ENCODE assay signal across 8 cellular contexts in genomic region chr7:47945261-47946015, GRCh38. TPM values are rescaled to one million over a fixed set of nuclear protein-coding genes. Genes with fewer than 3 reads are reported as not detected.
DNase-seq lines count a peak whose midpoint lies in the region; ATAC-seq and TF ChIP-seq lines count a peak whose summit lies in the region.

No MANE protein-coding gene starts in this region.

- TF ChIP-seq RAD21 in IMR-90 (IDR thresholded peaks at IDR 0.05; ENCODE audit: low read length): peak; percentile 72

- CTCF ChIA-PET in AG04450 (lab: Charles Lee): interaction anchor here (0.6 to 6.7 kb wide), 49 partner anchors 8 to 681 kb away, joined by 3 to 76 read pairs (median 5); no protein-coding TSS in a partner anchor
- CTCF ChIA-PET in IMR-90 (lab: Yijun Ruan, JAX): interaction anchor here (0.5 to 2.8 kb wide), 17 partner anchors 9 to 212 kb away, joined by 3 to 13 read pairs (median 5); no protein-coding TSS in a partner anchor
- CTCF ChIA-PET in activated naive CD4-positive, alpha-beta T cell treated with anti-CD3 and anti-CD28 coated beads for 36 hours (lab: Charles Lee): interaction anchor here (0.6 to 3.3 kb wide), 24 partner anchors 8 to 352 kb away, joined by 3 to 45 read pairs (median 5); no protein-coding TSS in a partner anchor

- H2AFZ ChIP-seq in IMR-90 (replicated peaks; ENCODE audit: low read length, poor library complexity): no peak overlapping the region

- no peak overlapping the region for H3K18ac ChIP-seq in IMR-90 (ENCODE audit: low read depth, low read length)

- H3K79me1 ChIP-seq in IMR-90 (ENCODE audit: low read depth in 1 of 2, low read length in 2 of 2): peaks cover 0 to 2% of the 10 kb centered on the region in 2 experiments; a peak in 1 of 4 replicates

- TF ChIP-seq CTCF in AG04450 (IDR thresholded peaks at IDR 0.05; ENCODE audit: low read depth, low read length): peak; percentile 75
- peak; percentile 82 for TF ChIP-seq CTCF in IMR-90 (conservative IDR thresholded peaks at IDR 0.05; ENCODE audit: low read depth, low read length)
- TF ChIP-seq CTCF in cardiac muscle cell (IDR thresholded peaks at IDR 0.05; ENCODE audit: low read depth, low read length): peak; percentile 79
- peak; percentile 77 for TF ChIP-seq CTCF in retinal pigment epithelial cell (conservative IDR thresholded peaks at IDR 0.05; ENCODE audit: low read depth, low read length)

- ATAC-seq in GM18498 (IDR thresholded peaks at IDR 0.05; ENCODE audit: unreplicated experiment): peak; percentile 62
- peak; percentile 22; the same call in 1 of the 2 replicates for ATAC-seq in IMR-90 (ENCODE audit: low read depth)
- ATAC-seq in GM19397 (IDR thresholded peaks at IDR 0.05; ENCODE audit: unreplicated experiment): no peak

- in situ Hi-C loops in IMR-90 (cut with MboI; ENCODE audit: low sequenced_read_pairs): loop anchor here (10.0 kb wide), 2 partner anchors 511 to 681 kb away; no protein-coding TSS in a partner anchor

- peaks cover 14% of the 10 kb centered on the region for H3K4me1 ChIP-seq in IMR-90 (ENCODE audit: control insufficient read depth, insufficient read depth, low read length)
- H3K4me1 ChIP-seq in cardiac muscle cell (ENCODE audit: low read depth): peaks cover 8% of the 10 kb centered on the region

- no peak overlapping the region for H3K9ac ChIP-seq in IMR-90 (ENCODE audit: low read depth, low read length)

- no TSS peak for BruUV-seq in IMR-90 (replicated peaks; lab: Mats Ljungman, UMichigan)

- no peak overlapping the region for H2BK20ac ChIP-seq in IMR-90 (ENCODE audit: low read depth, low read length)

- H2AK9ac ChIP-seq in IMR-90 (replicated peaks; ENCODE audit: low read depth, low read length, poor library complexity): no peak overlapping the region

- WGBS in IMR-90 (ENCODE audit: extremely low coverage in 2 of 2, insufficient read length in 1 of 2), 2 experiments: no CpG with 5 or more reads among the region's 8 CpGs

- no peak overlapping the region for H3K14ac ChIP-seq in IMR-90 (replicated peaks; ENCODE audit: low read depth, low read length)

- no peaks in the 10 kb centered on the region for H3K27me3 ChIP-seq in AG04450 (ENCODE audit: control insufficient read depth, insufficient read depth, low read length)
- no peaks in the 10 kb centered on the region for H3K27me3 ChIP-seq in IMR-90 (ENCODE audit: control insufficient read depth, insufficient read depth, low read length)
- no peaks in the 10 kb centered on the region for H3K27me3 ChIP-seq in cardiac muscle cell

- no peaks in the 10 kb centered on the region for H3K4me1 Mint-ChIP-seq in activated naive CD4-positive, alpha-beta T cell treated with anti-CD3 and anti-CD28 coated beads for 36 hours (ENCODE audit: low read depth)

- no peak overlapping the region for H2BK5ac ChIP-seq in IMR-90 (ENCODE audit: low read depth, low read length, poor library complexity, severe bottlenecking)

- no peak overlapping the region for H4K5ac ChIP-seq in IMR-90 (ENCODE audit: low read depth, low read length)

- H3K36me3 ChIP-seq in IMR-90 (ENCODE audit: control insufficient read depth, insufficient read depth, low read length) (no peaks in the 10 kb centered on the region), cardiac muscle cell (no peaks in the 10 kb centered on the region)

- POLR2A ChIA-PET in AG04450 (lab: Yijun Ruan, JAX) (no interaction called here), IMR-90 (lab: Charles Lee; ENCODE audit: unreplicated experiment) (no interaction called here)

- no peak overlapping the region for H2BK15ac ChIP-seq in IMR-90 (ENCODE audit: low read depth, low read length)

- H3K4ac ChIP-seq in IMR-90 (ENCODE audit: low read depth, low read length): no peak overlapping the region

- H2BK120ac ChIP-seq in IMR-90 (ENCODE audit: low read depth, low read length): no peak overlapping the region

- intact Hi-C loops in IMR-90 (cut with micrococcal nuclease): loop anchor here (1.0 to 10.0 kb wide), 5 partner anchors 23 to 681 kb away; partner anchors contain the start of gene TNS3
- intact Hi-C loops in activated naive CD4-positive, alpha-beta T cell treated with anti-CD3 and anti-CD28 coated beads for 36 hours (cut with micrococcal nuclease): loop anchor here (1.0 to 10.0 kb wide), 5 partner anchors 23 to 349 kb away; no protein-coding TSS in a partner anchor

- DNase-seq in AG04450 (ENCODE audit: low read depth, low spot score): no peak
- peak; percentile 62 for DNase-seq in IMR-90
- peak; percentile 68 for DNase-seq in SK-N-DZ (ENCODE audit: low spot score)
- peak; percentile 88 for DNase-seq in activated naive CD4-positive, alpha-beta T cell treated with anti-CD3 and anti-CD28 coated beads for 36 hours
- peak; percentile 75 to 83 for DNase-seq in cardiac muscle cell (ENCODE audit: low read depth in 1 of 2, low spot score in 1 of 2)
- DNase-seq in retinal pigment epithelial cell (ENCODE audit: low read depth): peak; percentile 9

- dilution Hi-C loops in IMR-90 (cut with HindIII; ENCODE audit: low sequenced_read_pairs, unreplicated experiment): no loop called here

- peaks cover 17% of the 10 kb centered on the region for H3K9me1 ChIP-seq in IMR-90 (ENCODE audit: insufficient read depth, low read length)

- H3K4me3 ChIP-seq in AG04450 (ENCODE audit: low read depth, low read length) (no peak overlapping the region), IMR-90 (ENCODE audit: insufficient read depth, low read depth, low read length) (no peak overlapping the region), cardiac muscle cell (no peak overlapping the region), retinal pigment epithelial cell (ENCODE audit: low read length) (no peak overlapping the region)

- H3K27ac Mint-ChIP-seq in activated naive CD4-positive, alpha-beta T cell treated with anti-CD3 and anti-CD28 coated beads for 36 hours: no peak overlapping the region

- H4K20me1 ChIP-seq in IMR-90 (ENCODE audit: insufficient read depth, low read length): no peaks in the 10 kb centered on the region

- no peak overlapping the region for H3K4me3 Mint-ChIP-seq in activated naive CD4-positive, alpha-beta T cell treated with anti-CD3 and anti-CD28 coated beads for 36 hours

- no peaks in the 10 kb centered on the region for H3K27me3 Mint-ChIP-seq in activated naive CD4-positive, alpha-beta T cell treated with anti-CD3 and anti-CD28 coated beads for 36 hours (ENCODE audit: low read depth)

- H4K91ac ChIP-seq in IMR-90 (ENCODE audit: insufficient read depth, low read depth, low read length): no peak overlapping the region; the same call in 1 of the 2 replicates

- no peak overlapping the region; the same call in 1 of the 2 replicates for H2AK5ac ChIP-seq in IMR-90 (ENCODE audit: low read depth, low read length)

- no peak overlapping the region for H4K8ac ChIP-seq in IMR-90 (ENCODE audit: low read depth in 2 of 2, low read length in 2 of 2)

- H3K9me3 Mint-ChIP-seq in activated naive CD4-positive, alpha-beta T cell treated with anti-CD3 and anti-CD28 coated beads for 36 hours: no peaks in the 10 kb centered on the region

- H3K27ac ChIP-seq in AG04450 (ENCODE audit: low read depth, low read length) (no peak overlapping the region), IMR-90 (ENCODE audit: insufficient read depth, low read length) (no peak overlapping the region), cardiac muscle cell (no peak overlapping the region)

- H3K9me3 ChIP-seq in AG04450 (ENCODE audit: control insufficient read depth, insufficient read depth, low read length) (no peaks in the 10 kb centered on the region), IMR-90 (ENCODE audit: control insufficient read depth, insufficient read depth, low read length) (no peaks in the 10 kb centered on the region), cardiac muscle cell (ENCODE audit: low read depth) (no peaks in the 10 kb centered on the region)

- no peaks in the 10 kb centered on the region for H3K36me3 Mint-ChIP-seq in activated naive CD4-positive, alpha-beta T cell treated with anti-CD3 and anti-CD28 coated beads for 36 hours (ENCODE audit: low read depth)

- H3K23ac ChIP-seq in IMR-90 (ENCODE audit: low read depth, low read length): no peak overlapping the region

- H3K4me2 ChIP-seq in IMR-90 (ENCODE audit: low read depth, low read length): no peak overlapping the region

- H3K56ac ChIP-seq in IMR-90 (ENCODE audit: extremely low read depth, insufficient read depth, low read length): no peak overlapping the region

- TF ChIP-seq POLR2A in IMR-90 (IDR thresholded peaks at IDR 0.05; ENCODE audit: low read depth, low read length): no peak

TF ChIP-seq in IMR-90, 13 proteins besides CTCF, POLR2A, EP300 and RAD21 (continues in another document):
- no peak for TF ChIP-seq NFE2L2 (IDR thresholded peaks at IDR 0.05; ENCODE audit: low read depth, low read length)
- peak; percentile 74 for TF ChIP-seq SMC3 (IDR thresholded peaks at IDR 0.05; ENCODE audit: low read depth, low read length)
- no peak for TF ChIP-seq CHD1 (IDR thresholded peaks at IDR 0.05; ENCODE audit: low read depth, low read length)
- TF ChIP-seq RCOR1 (IDR thresholded peaks at IDR 0.05; ENCODE audit: insufficient replicate concordance, low read length): no peak

RNA-seq across cellular contexts. Expression of gene PKD1L1, which starts 2.8 kb away (rescaled TPM):
- 0.01 TPM in 2 replicates for polyA plus RNA-seq in AG04450 (2011; rRNA removed)
- not detected in 2 replicates for polyA minus RNA-seq in AG04450 (2011; rRNA and poly(A)+ RNA removed)
- total RNA-seq in IMR-90 (2012; rRNA removed): under 0.01 TPM in 2 replicates
- 0.03 and 0.15 TPM in 2 replicates for polyA plus RNA-seq in IMR-90 (2012; rRNA removed)
- 0.10 TPM in 1 of 2 replicates, not detected in the other for polyA plus RNA-seq in IMR-90 (2012; cell fraction: cytosol; rRNA removed)
- polyA plus RNA-seq in IMR-90 (2012; cell fraction: nucleus; rRNA removed; ENCODE audit: low replicate concordance): 0.05 and 0.27 TPM in 2 replicates
- polyA plus RNA-seq in SK-N-DZ (2014; cell fraction: cytosol; rRNA removed): 0.01 and 0.05 TPM in 2 replicates
- polyA plus RNA-seq in SK-N-DZ (2014; cell fraction: nucleus; rRNA removed): 0.05 TPM in 1 of 2 replicates, not detected in the other
- total RNA-seq in activated naive CD4-positive, alpha-beta T cell treated with anti-CD3 and anti-CD28 coated beads for 36 hours: under 1 TPM; 0.02 to 0.05 TPM
- 0.11 and 0.54 TPM in 2 replicates for total RNA-seq in cardiac muscle cell
- 0.15 and 0.50 TPM in 2 replicates for polyA plus RNA-seq in cardiac muscle cell

RNA-seq across cellular contexts. Expression of gene HUS1, which starts 34.0 kb away (rescaled TPM):
- polyA plus RNA-seq in AG04450 (2011; rRNA removed) (20.0 and 27.9 TPM in 2 replicates), IMR-90 (2012; rRNA removed) (12.7 and 16.2 TPM in 2 replicates), cardiac muscle cell (19.0 and 19.6 TPM in 2 replicates)
- polyA minus RNA-seq in AG04450 (2011; rRNA and poly(A)+ RNA removed): 25.1 and 26.3 TPM in 2 replicates
- total RNA-seq in IMR-90 (2012; rRNA removed) (18.3 and 31.9 TPM in 2 replicates), cardiac muscle cell (22.3 and 37.4 TPM in 2 replicates)
- 5.2 TPM in 2 replicates for polyA plus RNA-seq in IMR-90 (2012; cell fraction: cytosol; rRNA removed)
- 5.6 and 24.4 TPM in 2 replicates for polyA plus RNA-seq in IMR-90 (2012; cell fraction: nucleus; rRNA removed; ENCODE audit: low replicate concordance)
- polyA plus RNA-seq in SK-N-DZ (2014; cell fraction: cytosol; rRNA removed): 27.6 and 34.8 TPM in 2 replicates
- polyA plus RNA-seq in SK-N-DZ (2014; cell fraction: nucleus; rRNA removed): 8.6 and 13.6 TPM in 2 replicates
- total RNA-seq in activated naive CD4-positive, alpha-beta T cell treated with anti-CD3 and anti-CD28 coated beads for 36 hours: 10 to 100 TPM; 55.0 to 61.2 TPM
